10 cellular contexts compared by ENCODE assay signal in genomic region chr3:108134555-108134880, GRCh38. TPM values are rescaled to one million over a fixed set of nuclear protein-coding genes. Genes with fewer than 3 reads are reported as not detected.
DNase-seq lines count a peak whose midpoint lies in the region; ATAC-seq and TF ChIP-seq lines count a peak whose summit lies in the region.
"Had no signal": no experiment of that assay in that cellular context is flagged by ENCODE, and none has a peak within 500 bp of the region (broad histone marks: within the 10 kb centered on the region; RNA-seq: fewer than 3 reads in every experiment).

No MANE protein-coding gene starts in this region.

- CTCF ChIA-PET in activated naive CD4-positive, alpha-beta T cell treated with anti-CD3 and anti-CD28 coated beads for 36 hours (lab: Charles Lee) = interaction anchor here (0.7 kb wide), 1 partner anchor 208 kb away, joined by 3 read pairs; no protein-coding TSS in a partner anchor
- CTCF ChIA-PET in T-cell (lab: Charles Lee) = no interaction called here

- no peaks in the 10 kb centered on the region for H3K36me3 ChIP-seq in upper lobe of left lung

- H3K27ac ChIP-seq in upper lobe of left lung = peak overlapping the region in 3 of 4 donors; percentile 17 to 58 (median 53)

- no peak for DNase-seq in activated naive CD4-positive, alpha-beta T cell treated with anti-CD3 and anti-CD28 coated beads for 36 hours
- no peak for DNase-seq in activated naive CD4-positive, alpha-beta T cell (lab: John Stamatoyannopoulos, UW)
- no peak for DNase-seq in T-cell
- no peak for DNase-seq in upper lobe of left lung
- DNase-seq in KG1 (lab: John Stamatoyannopoulos, UW) = no peak
- DNase-seq in stimulated activated CD4-positive, alpha-beta T cell treated with anti-CD3 and anti-CD28 coated beads, Interleukin-4, amount 100 ng/mL, for 24 hours = no peak
- DNase-seq: amygdala; stimulated activated CD4-positive, alpha-beta T cell treated with anti-CD3 and anti-CD28 coated beads, Interleukin-4, amount 100 ng/mL, for 1 hour had no signal

- intact Hi-C loops in activated naive CD4-positive, alpha-beta T cell treated with anti-CD3 and anti-CD28 coated beads for 36 hours (cut with micrococcal nuclease) = loop anchor here (1.0 to 5.0 kb wide), 5 partner anchors 9 to 532 kb away; no protein-coding TSS in a partner anchor

- H3K4me1 ChIP-seq in upper lobe of left lung = peaks cover 21 to 35% (median 22%) of the 10 kb centered on the region in 4 donors

- no peaks in the 10 kb centered on the region for H3K27me3 Mint-ChIP-seq in activated naive CD4-positive, alpha-beta T cell treated with anti-CD3 and anti-CD28 coated beads for 36 hours (ENCODE audit: low read depth)
- H3K27me3 Mint-ChIP-seq in T-cell = no peaks in the 10 kb centered on the region

- ATAC-seq in HG02981 (IDR thresholded peaks at IDR 0.05; ENCODE audit: unreplicated experiment) (peak; percentile 54), T-cell (replicated peaks in 1 of 4) (peak; percentile 30 to 60 (median 50)), upper lobe of left lung (ENCODE audit: low FRiP score in 2 of 2) (peak in 1 of 2 donors; percentile 5), HG03139 (IDR thresholded peaks at IDR 0.05; ENCODE audit: unreplicated experiment) (no peak)

- H3K4me3 Mint-ChIP-seq in activated naive CD4-positive, alpha-beta T cell treated with anti-CD3 and anti-CD28 coated beads for 36 hours = no peak overlapping the region
- H3K4me3 Mint-ChIP-seq in T-cell = peak overlapping the region; percentile 62 to 70 (median 67)

- peaks cover 65% of the 10 kb centered on the region for H3K36me3 Mint-ChIP-seq in activated naive CD4-positive, alpha-beta T cell treated with anti-CD3 and anti-CD28 coated beads for 36 hours (ENCODE audit: low read depth)
- H3K36me3 Mint-ChIP-seq in T-cell = peaks cover 55% of the 10 kb centered on the region

- peak overlapping the region; percentile 86 for H3K27ac Mint-ChIP-seq in activated naive CD4-positive, alpha-beta T cell treated with anti-CD3 and anti-CD28 coated beads for 36 hours
- peak overlapping the region; percentile 79 to 89 for H3K27ac Mint-ChIP-seq in T-cell

- TF ChIP-seq EP300 in upper lobe of left lung (IDR thresholded peaks at IDR 0.05) = no peak

- H3K9me3 ChIP-seq in upper lobe of left lung = no peaks in the 10 kb centered on the region

- H3K27me3 ChIP-seq in upper lobe of left lung = no peaks in the 10 kb centered on the region

- POLR2A ChIA-PET in T-cell (lab: Charles Lee) = interaction anchor here in 1 of 2 donors (2.0 kb wide), 1 partner anchor 9 kb away, joined by 4 read pairs; no protein-coding TSS in a partner anchor

- H3K9me3 Mint-ChIP-seq in activated naive CD4-positive, alpha-beta T cell treated with anti-CD3 and anti-CD28 coated beads for 36 hours = no peaks in the 10 kb centered on the region
- no peaks in the 10 kb centered on the region for H3K9me3 Mint-ChIP-seq in T-cell

- peaks cover 78% of the 10 kb centered on the region for H3K4me1 Mint-ChIP-seq in activated naive CD4-positive, alpha-beta T cell treated with anti-CD3 and anti-CD28 coated beads for 36 hours (ENCODE audit: low read depth)
- peaks cover 72 to 80% (median 78%) of the 10 kb centered on the region in 3 donors for H3K4me1 Mint-ChIP-seq in T-cell

- no peak for TF ChIP-seq CTCF in upper lobe of left lung (IDR thresholded peaks at IDR 0.05)

- TF ChIP-seq POLR2A in upper lobe of left lung (IDR thresholded peaks at IDR 0.05) = no peak

- no peak overlapping the region for H3K4me3 ChIP-seq in upper lobe of left lung

- WGBS in upper lobe of left lung, 2 donors = 25 to 34% methylated on average over 1 of the region's 1 CpG

RNA-seq across cellular contexts. Expression of gene CD47, which starts 43.7 kb away (rescaled TPM):
- total RNA-seq in activated naive CD4-positive, alpha-beta T cell treated with anti-CD3 and anti-CD28 coated beads for 36 hours = 10 to 100 TPM; 60.2 to 63.7 TPM
- total RNA-seq in T-cell (100 to 1,000 TPM; 154 to 186 (median 161) TPM), upper lobe of left lung (100 to 1,000 TPM in 4 of 6 donors, 10 to 100 TPM in 2; 79.6 to 352 (median 229) TPM)
